In the genomic region with DNA sequence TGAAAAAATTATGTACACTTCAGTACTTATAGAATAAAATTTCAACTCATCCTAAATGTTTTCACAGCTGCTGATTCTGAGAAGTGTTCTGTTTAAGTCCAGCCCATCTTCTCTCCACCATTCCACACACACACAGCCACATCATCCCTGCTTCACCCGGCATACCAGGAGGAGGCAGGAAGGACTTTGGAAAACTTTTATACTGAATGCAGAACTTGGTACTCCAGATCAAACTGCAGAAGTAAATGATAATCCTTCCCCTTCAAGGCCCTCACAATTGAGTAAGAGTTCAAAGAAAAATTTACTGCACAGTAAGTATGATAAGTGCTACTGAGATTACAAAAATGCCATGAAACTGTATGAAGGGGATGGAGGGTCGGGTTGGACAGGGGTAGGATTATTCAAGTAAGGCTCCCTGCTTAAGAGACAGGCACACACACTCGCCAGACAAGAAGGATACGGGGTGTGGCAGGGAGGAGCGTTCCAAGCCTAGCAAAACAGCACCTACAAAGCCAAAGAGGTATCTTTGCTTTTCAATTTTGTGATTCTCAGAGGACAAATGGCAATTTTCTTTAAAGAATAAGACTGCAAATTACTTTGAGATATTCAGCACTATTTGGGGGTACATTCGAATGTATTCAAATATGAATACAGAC, we compare ENCODE assay signal across 1 cellular context.
TF ChIP-seq lines count a peak whose summit lies in the region.

No MANE protein-coding gene starts in this region.

TF ChIP-seq in K562, 482 proteins besides CTCF, POLR2A, EP300 and RAD21 (continued from another document):
- TF ChIP-seq, protein P1, sequence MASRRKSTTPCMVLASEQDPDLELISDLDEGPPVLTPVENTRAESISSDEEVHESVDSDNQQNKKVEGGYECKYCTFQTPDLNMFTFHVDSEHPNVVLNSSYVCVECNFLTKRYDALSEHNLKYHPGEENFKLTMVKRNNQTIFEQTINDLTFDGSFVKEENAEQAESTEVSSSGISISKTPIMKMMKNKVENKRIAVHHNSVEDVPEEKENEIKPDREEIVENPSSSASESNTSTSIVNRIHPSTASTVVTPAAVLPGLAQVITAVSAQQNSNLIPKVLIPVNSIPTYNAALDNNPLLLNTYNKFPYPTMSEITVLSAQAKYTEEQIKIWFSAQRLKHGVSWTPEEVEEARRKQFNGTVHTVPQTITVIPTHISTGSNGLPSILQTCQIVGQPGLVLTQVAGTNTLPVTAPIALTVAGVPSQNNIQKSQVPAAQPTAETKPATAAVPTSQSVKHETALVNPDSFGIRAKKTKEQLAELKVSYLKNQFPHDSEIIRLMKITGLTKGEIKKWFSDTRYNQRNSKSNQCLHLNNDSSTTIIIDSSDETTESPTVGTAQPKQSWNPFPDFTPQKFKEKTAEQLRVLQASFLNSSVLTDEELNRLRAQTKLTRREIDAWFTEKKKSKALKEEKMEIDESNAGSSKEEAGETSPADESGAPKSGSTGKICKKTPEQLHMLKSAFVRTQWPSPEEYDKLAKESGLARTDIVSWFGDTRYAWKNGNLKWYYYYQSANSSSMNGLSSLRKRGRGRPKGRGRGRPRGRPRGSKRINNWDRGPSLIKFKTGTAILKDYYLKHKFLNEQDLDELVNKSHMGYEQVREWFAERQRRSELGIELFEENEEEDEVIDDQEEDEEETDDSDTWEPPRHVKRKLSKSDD (conservative IDR thresholded peaks at IDR 0.05; ENCODE audit: low read length): no peak
- TF ChIP-seq, protein P2, sequence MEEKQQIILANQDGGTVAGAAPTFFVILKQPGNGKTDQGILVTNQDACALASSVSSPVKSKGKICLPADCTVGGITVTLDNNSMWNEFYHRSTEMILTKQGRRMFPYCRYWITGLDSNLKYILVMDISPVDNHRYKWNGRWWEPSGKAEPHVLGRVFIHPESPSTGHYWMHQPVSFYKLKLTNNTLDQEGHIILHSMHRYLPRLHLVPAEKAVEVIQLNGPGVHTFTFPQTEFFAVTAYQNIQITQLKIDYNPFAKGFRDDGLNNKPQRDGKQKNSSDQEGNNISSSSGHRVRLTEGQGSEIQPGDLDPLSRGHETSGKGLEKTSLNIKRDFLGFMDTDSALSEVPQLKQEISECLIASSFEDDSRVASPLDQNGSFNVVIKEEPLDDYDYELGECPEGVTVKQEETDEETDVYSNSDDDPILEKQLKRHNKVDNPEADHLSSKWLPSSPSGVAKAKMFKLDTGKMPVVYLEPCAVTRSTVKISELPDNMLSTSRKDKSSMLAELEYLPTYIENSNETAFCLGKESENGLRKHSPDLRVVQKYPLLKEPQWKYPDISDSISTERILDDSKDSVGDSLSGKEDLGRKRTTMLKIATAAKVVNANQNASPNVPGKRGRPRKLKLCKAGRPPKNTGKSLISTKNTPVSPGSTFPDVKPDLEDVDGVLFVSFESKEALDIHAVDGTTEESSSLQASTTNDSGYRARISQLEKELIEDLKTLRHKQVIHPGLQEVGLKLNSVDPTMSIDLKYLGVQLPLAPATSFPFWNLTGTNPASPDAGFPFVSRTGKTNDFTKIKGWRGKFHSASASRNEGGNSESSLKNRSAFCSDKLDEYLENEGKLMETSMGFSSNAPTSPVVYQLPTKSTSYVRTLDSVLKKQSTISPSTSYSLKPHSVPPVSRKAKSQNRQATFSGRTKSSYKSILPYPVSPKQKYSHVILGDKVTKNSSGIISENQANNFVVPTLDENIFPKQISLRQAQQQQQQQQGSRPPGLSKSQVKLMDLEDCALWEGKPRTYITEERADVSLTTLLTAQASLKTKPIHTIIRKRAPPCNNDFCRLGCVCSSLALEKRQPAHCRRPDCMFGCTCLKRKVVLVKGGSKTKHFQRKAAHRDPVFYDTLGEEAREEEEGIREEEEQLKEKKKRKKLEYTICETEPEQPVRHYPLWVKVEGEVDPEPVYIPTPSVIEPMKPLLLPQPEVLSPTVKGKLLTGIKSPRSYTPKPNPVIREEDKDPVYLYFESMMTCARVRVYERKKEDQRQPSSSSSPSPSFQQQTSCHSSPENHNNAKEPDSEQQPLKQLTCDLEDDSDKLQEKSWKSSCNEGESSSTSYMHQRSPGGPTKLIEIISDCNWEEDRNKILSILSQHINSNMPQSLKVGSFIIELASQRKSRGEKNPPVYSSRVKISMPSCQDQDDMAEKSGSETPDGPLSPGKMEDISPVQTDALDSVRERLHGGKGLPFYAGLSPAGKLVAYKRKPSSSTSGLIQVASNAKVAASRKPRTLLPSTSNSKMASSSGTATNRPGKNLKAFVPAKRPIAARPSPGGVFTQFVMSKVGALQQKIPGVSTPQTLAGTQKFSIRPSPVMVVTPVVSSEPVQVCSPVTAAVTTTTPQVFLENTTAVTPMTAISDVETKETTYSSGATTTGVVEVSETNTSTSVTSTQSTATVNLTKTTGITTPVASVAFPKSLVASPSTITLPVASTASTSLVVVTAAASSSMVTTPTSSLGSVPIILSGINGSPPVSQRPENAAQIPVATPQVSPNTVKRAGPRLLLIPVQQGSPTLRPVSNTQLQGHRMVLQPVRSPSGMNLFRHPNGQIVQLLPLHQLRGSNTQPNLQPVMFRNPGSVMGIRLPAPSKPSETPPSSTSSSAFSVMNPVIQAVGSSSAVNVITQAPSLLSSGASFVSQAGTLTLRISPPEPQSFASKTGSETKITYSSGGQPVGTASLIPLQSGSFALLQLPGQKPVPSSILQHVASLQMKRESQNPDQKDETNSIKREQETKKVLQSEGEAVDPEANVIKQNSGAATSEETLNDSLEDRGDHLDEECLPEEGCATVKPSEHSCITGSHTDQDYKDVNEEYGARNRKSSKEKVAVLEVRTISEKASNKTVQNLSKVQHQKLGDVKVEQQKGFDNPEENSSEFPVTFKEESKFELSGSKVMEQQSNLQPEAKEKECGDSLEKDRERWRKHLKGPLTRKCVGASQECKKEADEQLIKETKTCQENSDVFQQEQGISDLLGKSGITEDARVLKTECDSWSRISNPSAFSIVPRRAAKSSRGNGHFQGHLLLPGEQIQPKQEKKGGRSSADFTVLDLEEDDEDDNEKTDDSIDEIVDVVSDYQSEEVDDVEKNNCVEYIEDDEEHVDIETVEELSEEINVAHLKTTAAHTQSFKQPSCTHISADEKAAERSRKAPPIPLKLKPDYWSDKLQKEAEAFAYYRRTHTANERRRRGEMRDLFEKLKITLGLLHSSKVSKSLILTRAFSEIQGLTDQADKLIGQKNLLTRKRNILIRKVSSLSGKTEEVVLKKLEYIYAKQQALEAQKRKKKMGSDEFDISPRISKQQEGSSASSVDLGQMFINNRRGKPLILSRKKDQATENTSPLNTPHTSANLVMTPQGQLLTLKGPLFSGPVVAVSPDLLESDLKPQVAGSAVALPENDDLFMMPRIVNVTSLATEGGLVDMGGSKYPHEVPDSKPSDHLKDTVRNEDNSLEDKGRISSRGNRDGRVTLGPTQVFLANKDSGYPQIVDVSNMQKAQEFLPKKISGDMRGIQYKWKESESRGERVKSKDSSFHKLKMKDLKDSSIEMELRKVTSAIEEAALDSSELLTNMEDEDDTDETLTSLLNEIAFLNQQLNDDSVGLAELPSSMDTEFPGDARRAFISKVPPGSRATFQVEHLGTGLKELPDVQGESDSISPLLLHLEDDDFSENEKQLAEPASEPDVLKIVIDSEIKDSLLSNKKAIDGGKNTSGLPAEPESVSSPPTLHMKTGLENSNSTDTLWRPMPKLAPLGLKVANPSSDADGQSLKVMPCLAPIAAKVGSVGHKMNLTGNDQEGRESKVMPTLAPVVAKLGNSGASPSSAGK (IDR thresholded peaks at IDR 0.05): no peak
- TF ChIP-seq, protein P3, sequence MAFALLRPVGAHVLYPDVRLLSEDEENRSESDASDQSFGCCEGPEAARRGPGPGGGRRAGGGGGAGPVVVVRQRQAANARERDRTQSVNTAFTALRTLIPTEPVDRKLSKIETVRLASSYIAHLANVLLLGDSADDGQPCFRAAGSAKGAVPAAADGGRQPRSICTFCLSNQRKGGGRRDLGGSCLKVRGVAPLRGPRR (CRISPR knock-in tag; IDR thresholded peaks at IDR 0.05): no peak
- TF ChIP-seq, protein P4, sequence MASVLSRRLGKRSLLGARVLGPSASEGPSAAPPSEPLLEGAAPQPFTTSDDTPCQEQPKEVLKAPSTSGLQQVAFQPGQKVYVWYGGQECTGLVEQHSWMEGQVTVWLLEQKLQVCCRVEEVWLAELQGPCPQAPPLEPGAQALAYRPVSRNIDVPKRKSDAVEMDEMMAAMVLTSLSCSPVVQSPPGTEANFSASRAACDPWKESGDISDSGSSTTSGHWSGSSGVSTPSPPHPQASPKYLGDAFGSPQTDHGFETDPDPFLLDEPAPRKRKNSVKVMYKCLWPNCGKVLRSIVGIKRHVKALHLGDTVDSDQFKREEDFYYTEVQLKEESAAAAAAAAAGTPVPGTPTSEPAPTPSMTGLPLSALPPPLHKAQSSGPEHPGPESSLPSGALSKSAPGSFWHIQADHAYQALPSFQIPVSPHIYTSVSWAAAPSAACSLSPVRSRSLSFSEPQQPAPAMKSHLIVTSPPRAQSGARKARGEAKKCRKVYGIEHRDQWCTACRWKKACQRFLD (CRISPR knock-in tag; IDR thresholded peaks at IDR 0.05): no peak
- no peak for TF ChIP-seq SIN3B (IDR thresholded peaks at IDR 0.05; ENCODE audit: low read depth)
- no peak for TF ChIP-seq SMAD3 (CRISPR knock-in tag; conservative IDR thresholded peaks at IDR 0.05)
- no peak for TF ChIP-seq SMARCB1 (IDR thresholded peaks at IDR 0.05; ENCODE audit: insufficient read length, low read depth)
- no peak for TF ChIP-seq SMAD2 (IDR thresholded peaks at IDR 0.05; ENCODE audit: low read depth, low read length)
- no peak for TF ChIP-seq CREM (IDR thresholded peaks at IDR 0.05; ENCODE audit: low read depth)
- no peak for TF ChIP-seq LEF1 (IDR thresholded peaks at IDR 0.05)
- TF ChIP-seq, protein P5, sequence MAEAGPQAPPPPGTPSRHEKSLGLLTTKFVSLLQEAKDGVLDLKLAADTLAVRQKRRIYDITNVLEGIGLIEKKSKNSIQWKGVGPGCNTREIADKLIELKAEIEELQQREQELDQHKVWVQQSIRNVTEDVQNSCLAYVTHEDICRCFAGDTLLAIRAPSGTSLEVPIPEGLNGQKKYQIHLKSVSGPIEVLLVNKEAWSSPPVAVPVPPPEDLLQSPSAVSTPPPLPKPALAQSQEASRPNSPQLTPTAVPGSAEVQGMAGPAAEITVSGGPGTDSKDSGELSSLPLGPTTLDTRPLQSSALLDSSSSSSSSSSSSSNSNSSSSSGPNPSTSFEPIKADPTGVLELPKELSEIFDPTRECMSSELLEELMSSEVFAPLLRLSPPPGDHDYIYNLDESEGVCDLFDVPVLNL (CRISPR knock-in tag; IDR thresholded peaks at IDR 0.05; ENCODE audit: low read depth): no peak
- no peak for TF ChIP-seq STAT5A (IDR thresholded peaks at IDR 0.05; ENCODE audit: borderline replicate concordance, low read length)
